8 cellular contexts compared by ENCODE assay signal in the genomic region with DNA sequence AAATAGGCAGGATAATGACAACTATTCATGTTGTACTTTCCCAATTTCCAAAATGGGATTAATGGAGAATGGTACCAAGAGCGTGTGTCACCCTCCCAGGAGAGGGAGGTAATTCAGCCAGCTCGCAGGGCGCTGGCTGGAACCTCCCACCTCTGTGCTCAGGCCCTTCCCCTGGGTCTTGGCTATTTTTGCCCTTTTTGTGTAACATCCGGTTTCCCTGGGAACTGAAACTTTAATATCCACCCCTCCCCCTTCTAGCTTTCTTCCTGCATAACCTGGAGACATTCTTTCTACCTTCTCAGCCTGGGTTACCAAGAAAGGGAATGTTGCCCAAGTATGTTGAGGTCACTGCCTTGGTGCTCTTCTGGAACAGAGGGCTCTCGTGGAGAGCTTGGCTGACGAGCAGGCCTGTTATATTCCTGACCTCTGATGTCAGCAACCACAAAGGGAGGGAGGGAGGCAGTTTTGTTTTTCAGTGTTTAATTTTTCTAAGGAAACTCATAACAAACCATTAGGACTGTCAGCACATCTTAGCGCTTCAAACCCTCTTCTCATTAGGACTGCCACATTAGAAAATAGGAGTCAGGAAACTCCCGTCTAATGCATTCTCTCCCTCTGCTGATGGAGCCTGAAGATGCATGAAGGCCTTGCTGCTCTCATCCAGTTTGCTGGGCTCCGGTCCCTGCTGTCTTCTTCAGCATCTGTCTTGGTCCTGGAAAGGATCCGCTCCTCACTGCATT. TPM values are rescaled to one million over a fixed set of nuclear protein-coding genes. Genes with fewer than 3 reads are reported as not detected.
DNase-seq lines count a peak whose midpoint lies in the region; ATAC-seq and TF ChIP-seq lines count a peak whose summit lies in the region.

No MANE protein-coding gene starts in this region.

- 1 to 19% methylated on average over 5 to 8 of the region's 10 CpGs for WGBS in gastroesophageal sphincter (ENCODE audit: low coverage in 1 of 2), 2 donors

- H3K9me3 ChIP-seq in gastroesophageal sphincter = no peaks in the 10 kb centered on the region

- no peak for TF ChIP-seq POLR2A in gastroesophageal sphincter (IDR thresholded peaks at IDR 0.05)

- in situ Hi-C loops in SK-MEL-5 (cut with HindIII; ENCODE audit: low pct_unique_long_range_greater_than_20kb, low sequenced_read_pairs) = no loop called here

- H3K4me3 ChIP-seq in gastroesophageal sphincter (no peak overlapping the region), rectal smooth muscle tissue (ENCODE audit: low read length) (no peak overlapping the region)

- H3K9ac ChIP-seq in rectal smooth muscle tissue (ENCODE audit: low read length) = peak overlapping the region; percentile 24

- H3K4me1 ChIP-seq in gastroesophageal sphincter (peaks cover 39 to 74% (median 61%) of the 10 kb centered on the region in 3 donors), rectal smooth muscle tissue (ENCODE audit: control insufficient read depth, insufficient read depth, low read length) (peaks cover 61% of the 10 kb centered on the region)

- peak; percentile 64 for DNase-seq in SK-MEL-5 (ENCODE audit: low read depth, low spot score)
- no peak for DNase-seq in NCI-H774 (lab: John Stamatoyannopoulos, UW)
- DNase-seq in activated CD4-positive, alpha-beta T cell treated with anti-CD3 and anti-CD28 coated beads for 1 hour = no peak

- H3K27ac ChIP-seq in gastroesophageal sphincter = peak overlapping the region; percentile 85 to 97 (median 92)
- H3K27ac ChIP-seq in rectal smooth muscle tissue (ENCODE audit: low read depth, low read length) = peak overlapping the region; percentile 98

- H3K36me3 ChIP-seq in gastroesophageal sphincter = peaks cover 0 to 8% of the 10 kb centered on the region in 2 donors
- H3K36me3 ChIP-seq in rectal smooth muscle tissue (ENCODE audit: control insufficient read depth, insufficient read depth, low read length) = no peaks in the 10 kb centered on the region

- peak; percentile 53 for ATAC-seq in GM18873 (IDR thresholded peaks at IDR 0.05; ENCODE audit: low FRiP score, unreplicated experiment)
- ATAC-seq in HG03039 (IDR thresholded peaks at IDR 0.05; ENCODE audit: unreplicated experiment) = peak; percentile 53
- ATAC-seq in gastroesophageal sphincter = peak; percentile 86
- no peak for ATAC-seq in HG03520 (IDR thresholded peaks at IDR 0.05; ENCODE audit: unreplicated experiment)

- no peaks in the 10 kb centered on the region for H3K27me3 ChIP-seq in gastroesophageal sphincter
- no peaks in the 10 kb centered on the region for H3K27me3 ChIP-seq in rectal smooth muscle tissue (ENCODE audit: control insufficient read depth, insufficient read depth, low read length)

- TF ChIP-seq EP300 in gastroesophageal sphincter (IDR thresholded peaks at IDR 0.05) = peak; percentile 52

- TF ChIP-seq CTCF in gastroesophageal sphincter (IDR thresholded peaks at IDR 0.05) = peak in 3 of 4 experiments; percentile 29 to 35 (median 30)

RNA-seq across cellular contexts. Expression of a gene that starts 25.6 kb away (rescaled TPM):
- 11.5 and 12.1 TPM in 2 replicates for total RNA-seq in SK-MEL-5 (2014; rRNA removed; shearing (Covaris generic))
- 30.1 and 42.2 TPM in 2 replicates for polyA plus RNA-seq in SK-MEL-5 (2015; cell fraction: cytosol; rRNA removed)
- polyA plus RNA-seq in SK-MEL-5 (2015; cell fraction: nucleus; rRNA removed) = 12.3 and 12.8 TPM in 2 replicates
- 10 to 100 TPM; 22.1 to 58.7 (median 53.8) TPM for total RNA-seq in gastroesophageal sphincter

RNA-seq across cellular contexts. Expression of a gene that starts 44.5 kb away (rescaled TPM):
- 1.8 and 2.7 TPM in 2 replicates for total RNA-seq in SK-MEL-5 (2014; rRNA removed; shearing (Covaris generic))
- 0.33 and 0.49 TPM in 2 replicates for polyA plus RNA-seq in SK-MEL-5 (2015; cell fraction: cytosol; rRNA removed)
- polyA plus RNA-seq in SK-MEL-5 (2015; cell fraction: nucleus; rRNA removed) = 4.9 and 17.6 TPM in 2 replicates
- 10 to 100 TPM in 1 of 4 donors, 1 to 10 TPM in 3; 7.0 to 14.5 (median 8.6) TPM for total RNA-seq in gastroesophageal sphincter
